1 cellular context compared by ENCODE assay signal in the genomic region with DNA sequence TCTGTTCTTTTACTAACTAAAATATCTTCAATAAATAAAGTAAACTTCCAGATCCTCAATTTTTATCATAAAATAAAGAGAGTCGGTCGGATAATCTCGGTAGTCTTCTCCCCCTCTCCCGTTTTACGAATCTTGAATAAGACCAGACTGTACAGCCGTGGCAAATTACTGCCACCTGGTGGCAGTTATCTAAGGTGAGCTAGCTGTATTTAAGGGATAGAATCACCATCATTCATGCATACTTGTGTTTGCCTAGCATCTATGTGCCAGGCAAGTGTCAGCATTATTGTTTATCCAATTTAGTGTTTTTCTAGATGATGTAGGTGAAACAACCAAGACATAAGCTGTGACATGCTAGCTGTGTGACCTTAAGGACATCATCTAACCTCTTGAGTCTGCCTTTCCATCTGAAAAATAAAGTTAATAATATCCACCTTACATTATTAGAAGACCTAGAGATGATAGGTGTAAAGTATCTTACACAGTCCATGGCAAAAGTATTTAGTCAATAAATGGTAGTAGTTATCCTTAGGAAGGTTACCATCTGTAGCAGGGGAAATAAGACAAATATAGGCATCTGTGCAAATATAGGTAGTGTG.
A peak's percentile ranks its signal among the peaks of the same experiment; 100 is the strongest.
TF ChIP-seq lines count a peak whose summit lies in the region.

No MANE protein-coding gene starts in this region.

TF ChIP-seq in K562, 482 proteins besides CTCF, POLR2A, EP300 and RAD21 (continued from another document):
- TF ChIP-seq, protein P1, sequence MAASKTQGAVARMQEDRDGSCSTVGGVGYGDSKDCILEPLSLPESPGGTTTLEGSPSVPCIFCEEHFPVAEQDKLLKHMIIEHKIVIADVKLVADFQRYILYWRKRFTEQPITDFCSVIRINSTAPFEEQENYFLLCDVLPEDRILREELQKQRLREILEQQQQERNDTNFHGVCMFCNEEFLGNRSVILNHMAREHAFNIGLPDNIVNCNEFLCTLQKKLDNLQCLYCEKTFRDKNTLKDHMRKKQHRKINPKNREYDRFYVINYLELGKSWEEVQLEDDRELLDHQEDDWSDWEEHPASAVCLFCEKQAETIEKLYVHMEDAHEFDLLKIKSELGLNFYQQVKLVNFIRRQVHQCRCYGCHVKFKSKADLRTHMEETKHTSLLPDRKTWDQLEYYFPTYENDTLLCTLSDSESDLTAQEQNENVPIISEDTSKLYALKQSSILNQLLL (CRISPR knock-in tag; IDR thresholded peaks at IDR 0.05; ENCODE audit: borderline replicate concordance), result no peak
- TF ChIP-seq RFX1 (IDR thresholded peaks at IDR 0.05), result no peak
- TF ChIP-seq ZNF785 (CRISPR knock-in tag; IDR thresholded peaks at IDR 0.05), result no peak
- TF ChIP-seq TEAD1 (CRISPR knock-in tag; IDR thresholded peaks at IDR 0.05), result peak; percentile 19 to 30; a peak in 1 of 4 replicates
- TF ChIP-seq, protein P2, sequence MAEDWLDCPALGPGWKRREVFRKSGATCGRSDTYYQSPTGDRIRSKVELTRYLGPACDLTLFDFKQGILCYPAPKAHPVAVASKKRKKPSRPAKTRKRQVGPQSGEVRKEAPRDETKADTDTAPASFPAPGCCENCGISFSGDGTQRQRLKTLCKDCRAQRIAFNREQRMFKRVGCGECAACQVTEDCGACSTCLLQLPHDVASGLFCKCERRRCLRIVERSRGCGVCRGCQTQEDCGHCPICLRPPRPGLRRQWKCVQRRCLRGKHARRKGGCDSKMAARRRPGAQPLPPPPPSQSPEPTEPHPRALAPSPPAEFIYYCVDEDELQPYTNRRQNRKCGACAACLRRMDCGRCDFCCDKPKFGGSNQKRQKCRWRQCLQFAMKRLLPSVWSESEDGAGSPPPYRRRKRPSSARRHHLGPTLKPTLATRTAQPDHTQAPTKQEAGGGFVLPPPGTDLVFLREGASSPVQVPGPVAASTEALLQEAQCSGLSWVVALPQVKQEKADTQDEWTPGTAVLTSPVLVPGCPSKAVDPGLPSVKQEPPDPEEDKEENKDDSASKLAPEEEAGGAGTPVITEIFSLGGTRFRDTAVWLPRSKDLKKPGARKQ (CRISPR knock-in tag; IDR thresholded peaks at IDR 0.05), result no peak
- peak; percentile 75 for TF ChIP-seq SMC3 (conservative IDR thresholded peaks at IDR 0.05; ENCODE audit: insufficient read depth, low read depth, low read length)
- TF ChIP-seq, protein P3, sequence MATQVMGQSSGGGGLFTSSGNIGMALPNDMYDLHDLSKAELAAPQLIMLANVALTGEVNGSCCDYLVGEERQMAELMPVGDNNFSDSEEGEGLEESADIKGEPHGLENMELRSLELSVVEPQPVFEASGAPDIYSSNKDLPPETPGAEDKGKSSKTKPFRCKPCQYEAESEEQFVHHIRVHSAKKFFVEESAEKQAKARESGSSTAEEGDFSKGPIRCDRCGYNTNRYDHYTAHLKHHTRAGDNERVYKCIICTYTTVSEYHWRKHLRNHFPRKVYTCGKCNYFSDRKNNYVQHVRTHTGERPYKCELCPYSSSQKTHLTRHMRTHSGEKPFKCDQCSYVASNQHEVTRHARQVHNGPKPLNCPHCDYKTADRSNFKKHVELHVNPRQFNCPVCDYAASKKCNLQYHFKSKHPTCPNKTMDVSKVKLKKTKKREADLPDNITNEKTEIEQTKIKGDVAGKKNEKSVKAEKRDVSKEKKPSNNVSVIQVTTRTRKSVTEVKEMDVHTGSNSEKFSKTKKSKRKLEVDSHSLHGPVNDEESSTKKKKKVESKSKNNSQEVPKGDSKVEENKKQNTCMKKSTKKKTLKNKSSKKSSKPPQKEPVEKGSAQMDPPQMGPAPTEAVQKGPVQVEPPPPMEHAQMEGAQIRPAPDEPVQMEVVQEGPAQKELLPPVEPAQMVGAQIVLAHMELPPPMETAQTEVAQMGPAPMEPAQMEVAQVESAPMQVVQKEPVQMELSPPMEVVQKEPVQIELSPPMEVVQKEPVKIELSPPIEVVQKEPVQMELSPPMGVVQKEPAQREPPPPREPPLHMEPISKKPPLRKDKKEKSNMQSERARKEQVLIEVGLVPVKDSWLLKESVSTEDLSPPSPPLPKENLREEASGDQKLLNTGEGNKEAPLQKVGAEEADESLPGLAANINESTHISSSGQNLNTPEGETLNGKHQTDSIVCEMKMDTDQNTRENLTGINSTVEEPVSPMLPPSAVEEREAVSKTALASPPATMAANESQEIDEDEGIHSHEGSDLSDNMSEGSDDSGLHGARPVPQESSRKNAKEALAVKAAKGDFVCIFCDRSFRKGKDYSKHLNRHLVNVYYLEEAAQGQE (CRISPR knock-in tag; IDR thresholded peaks at IDR 0.05; ENCODE audit: low read depth), result no peak
- no peak for TF ChIP-seq TCFL5 (CRISPR knock-in tag; conservative IDR thresholded peaks at IDR 0.05)
- TF ChIP-seq CTBP1 (IDR thresholded peaks at IDR 0.05; ENCODE audit: borderline replicate concordance), result peak; percentile 14; the same call in 1 of the 2 replicates
- TF ChIP-seq TEAD2 (tag; IDR thresholded peaks at IDR 0.05), result 0 out of 2 replicates have a peak, but pooled peaks have one; percentile 55
